Comparison of ENCODE assay signal across 17 cellular contexts in genomic region chr4:128311659-128312392, GRCh38. TPM values are rescaled to one million over a fixed set of nuclear protein-coding genes. Genes with fewer than 3 reads are reported as not detected.
DNase-seq lines count a peak whose midpoint lies in the region; ATAC-seq and TF ChIP-seq lines count a peak whose summit lies in the region.
"Had no signal": no experiment of that assay in that cellular context is flagged by ENCODE, and none has a peak within 500 bp of the region (broad histone marks: within the 10 kb centered on the region; RNA-seq: fewer than 3 reads in every experiment).

No MANE protein-coding gene starts in this region.

- in situ Hi-C loops in GM13977 (cut with MboI; ENCODE audit: low pct_unique_long_range_greater_than_20kb, low sequenced_read_pairs, unreplicated experiment): no loop called here

- no peak for DNase-seq in Karpas-422
- DNase-seq in esophagus squamous epithelium (lab: John Stamatoyannopoulos, UW): no peak
- no peak for DNase-seq in stimulated activated naive B cell treated with anti-CD40 and anti-IgM and Interleukin-4, amounts not matched to agents 10 μg/mL and 1 μg/mL and 100 μg/mL, for 72 hours
- DNase-seq in GM13977 (ENCODE audit: low spot score): no peak
- no peak for DNase-seq in chondrocyte (ENCODE audit: low spot score)
- no peak for DNase-seq in effector CD4-positive, alpha-beta T cell
- DNase-seq: activated CD8-positive, alpha-beta memory T cell treated with anti-CD3 and anti-CD28 coated beads, Interleukin-2, amount 50 U/mL, for 4 hours; activated effector memory CD4-positive, alpha-beta T cell treated with Interleukin-2 at 50 U/mL for 16 hours; CD8-positive, alpha-beta T cell; cortex of kidney; gastrocnemius medialis; natural killer cell; NCI-H1417; ovary had no signal

- H3K4me3 ChIP-seq in Karpas-422 (ENCODE audit: low read length): no peak overlapping the region
- H3K4me3 ChIP-seq in esophagus squamous epithelium: no peak overlapping the region
- H3K4me3 ChIP-seq: gastrocnemius medialis, ovary had no signal

- no peaks in the 10 kb centered on the region for H3K9me3 Mint-ChIP-seq in stimulated activated naive B cell treated with anti-CD40 and anti-IgM and Interleukin-4, amounts not matched to agents 10 μg/mL and 1 μg/mL and 100 μg/mL, for 72 hours
- H3K9me3 Mint-ChIP-seq in chondrocyte (ENCODE audit: low read depth): no peaks in the 10 kb centered on the region
- H3K9me3 Mint-ChIP-seq: brain; CD8-positive, alpha-beta T cell; natural killer cell; stimulated activated effector memory CD8-positive, alpha-beta T cell treated with anti-CD3 and anti-CD28 coated beads, Interleukin-12 subunit alpha, Interleukin-12 subunit beta, amount 100 ng/mL, for 72 hours had no signal

- H3K36me3 ChIP-seq in Karpas-422 (ENCODE audit: insufficient read depth, low read length) (no peaks in the 10 kb centered on the region), esophagus squamous epithelium (peaks cover 0 to 5% (median 0%) of the 10 kb centered on the region in 3 donors)
- H3K36me3 ChIP-seq: gastrocnemius medialis, ovary had no signal

- no peaks in the 10 kb centered on the region for H4K20me1 ChIP-seq in Karpas-422 (ENCODE audit: insufficient read depth, low read depth, low read length)

- ATAC-seq in stimulated activated naive B cell treated with anti-CD40 and anti-IgM and Interleukin-4, amounts not matched to agents 10 μg/mL and 1 μg/mL and 100 μg/mL, for 72 hours (replicated peaks): no peak
- ATAC-seq: CD8-positive, alpha-beta T cell; gastrocnemius medialis; natural killer cell; stimulated activated effector memory CD8-positive, alpha-beta T cell treated with anti-CD3 and anti-CD28 coated beads, Interleukin-12 subunit alpha, Interleukin-12 subunit beta, amount 100 ng/mL, for 72 hours had no signal

- H3K27me3 ChIP-seq in Karpas-422 (ENCODE audit: low read length) (no peaks in the 10 kb centered on the region), esophagus squamous epithelium (no peaks in the 10 kb centered on the region)
- H3K27me3 ChIP-seq: gastrocnemius medialis, ovary had no signal

- H3K27me3 Mint-ChIP-seq in stimulated activated naive B cell treated with anti-CD40 and anti-IgM and Interleukin-4, amounts not matched to agents 10 μg/mL and 1 μg/mL and 100 μg/mL, for 72 hours: no peaks in the 10 kb centered on the region
- no peaks in the 10 kb centered on the region for H3K27me3 Mint-ChIP-seq in chondrocyte (ENCODE audit: low read depth)

- no peak overlapping the region for H3K4me3 Mint-ChIP-seq in stimulated activated naive B cell treated with anti-CD40 and anti-IgM and Interleukin-4, amounts not matched to agents 10 μg/mL and 1 μg/mL and 100 μg/mL, for 72 hours
- H3K4me3 Mint-ChIP-seq in chondrocyte (ENCODE audit: unreplicated experiment): no peak overlapping the region
- H3K4me3 Mint-ChIP-seq: brain; CD8-positive, alpha-beta T cell; natural killer cell; stimulated activated effector memory CD8-positive, alpha-beta T cell treated with anti-CD3 and anti-CD28 coated beads, Interleukin-12 subunit alpha, Interleukin-12 subunit beta, amount 100 ng/mL, for 72 hours had no signal

- H3K4me1 Mint-ChIP-seq in stimulated activated naive B cell treated with anti-CD40 and anti-IgM and Interleukin-4, amounts not matched to agents 10 μg/mL and 1 μg/mL and 100 μg/mL, for 72 hours: peaks cover 0 to 3% of the 10 kb centered on the region in 2 donors
- H3K4me1 Mint-ChIP-seq in chondrocyte (ENCODE audit: low read depth): peaks cover 19% of the 10 kb centered on the region
- H3K4me1 Mint-ChIP-seq: natural killer cell; stimulated activated effector memory CD8-positive, alpha-beta T cell treated with anti-CD3 and anti-CD28 coated beads, Interleukin-12 subunit alpha, Interleukin-12 subunit beta, amount 100 ng/mL, for 72 hours had no signal

- WGBS in esophagus squamous epithelium, 2 donors: 40 to 46% methylated on average over 2 of the region's 2 CpGs

- no peak for TF ChIP-seq POLR2A in esophagus squamous epithelium (IDR thresholded peaks at IDR 0.05)

- H3K27ac Mint-ChIP-seq in stimulated activated naive B cell treated with anti-CD40 and anti-IgM and Interleukin-4, amounts not matched to agents 10 μg/mL and 1 μg/mL and 100 μg/mL, for 72 hours: peak overlapping the region; percentile 25
- no peak overlapping the region for H3K27ac Mint-ChIP-seq in chondrocyte (ENCODE audit: unreplicated experiment)
- H3K27ac Mint-ChIP-seq: brain; CD8-positive, alpha-beta T cell; natural killer cell; stimulated activated effector memory CD8-positive, alpha-beta T cell treated with anti-CD3 and anti-CD28 coated beads, Interleukin-12 subunit alpha, Interleukin-12 subunit beta, amount 100 ng/mL, for 72 hours had no signal

- no peaks in the 10 kb centered on the region for H3K79me2 ChIP-seq in Karpas-422 (ENCODE audit: low read length)

- H3K9me2 ChIP-seq in Karpas-422 (replicated peaks; ENCODE audit: insufficient read depth, low read length): no peaks in the 10 kb centered on the region

- H3K27ac ChIP-seq in Karpas-422 (ENCODE audit: low read length): no peak overlapping the region
- peak overlapping the region; percentile 82 for H3K27ac ChIP-seq in VCaP
- peak overlapping the region in 3 of 4 donors; percentile 72 to 81 (median 78) for H3K27ac ChIP-seq in esophagus squamous epithelium
- H3K27ac ChIP-seq: gastrocnemius medialis, ovary had no signal

- intact Hi-C loops in esophagus squamous epithelium (cut with DNase I): no loop called here

- peaks cover 14 to 40% of the 10 kb centered on the region in 2 donors for H3K36me3 Mint-ChIP-seq in stimulated activated naive B cell treated with anti-CD40 and anti-IgM and Interleukin-4, amounts not matched to agents 10 μg/mL and 1 μg/mL and 100 μg/mL, for 72 hours
- H3K36me3 Mint-ChIP-seq in chondrocyte (ENCODE audit: low read depth): peaks cover 13% of the 10 kb centered on the region
- H3K36me3 Mint-ChIP-seq: natural killer cell; stimulated activated effector memory CD8-positive, alpha-beta T cell treated with anti-CD3 and anti-CD28 coated beads, Interleukin-12 subunit alpha, Interleukin-12 subunit beta, amount 100 ng/mL, for 72 hours had no signal

- H3K9me3 ChIP-seq in Karpas-422 (ENCODE audit: low read length) (no peaks in the 10 kb centered on the region), esophagus squamous epithelium (no peaks in the 10 kb centered on the region)
- H3K9me3 ChIP-seq: gastrocnemius medialis, ovary had no signal

- peaks cover 14% of the 10 kb centered on the region for H3K4me1 ChIP-seq in Karpas-422 (ENCODE audit: low read length)
- peaks cover 0 to 49% (median 8%) of the 10 kb centered on the region in 3 donors for H3K4me1 ChIP-seq in esophagus squamous epithelium

- no peak for TF ChIP-seq CTCF in VCaP (conservative IDR thresholded peaks at IDR 0.05)
- TF ChIP-seq CTCF in esophagus squamous epithelium (IDR thresholded peaks at IDR 0.05): no peak
- TF ChIP-seq CTCF in GM13977 (IDR thresholded peaks at IDR 0.05; ENCODE audit: extremely low read depth, insufficient read depth, missing control alignments): no peak
- no peak for TF ChIP-seq CTCF in chondrocyte (IDR thresholded peaks at IDR 0.05)

- no peak overlapping the region for H3K9ac ChIP-seq in Karpas-422 (ENCODE audit: low read length)

- H3K4me2 ChIP-seq in Karpas-422 (ENCODE audit: low read depth, low read length, poor library complexity, severe bottlenecking): no peak overlapping the region

- peak overlapping the region; percentile 27 for H2AFZ ChIP-seq in Karpas-422 (ENCODE audit: low read length)

RNA-seq across cellular contexts. Expression of gene PGRMC2, which starts 24.2 kb away (rescaled TPM):
- total RNA-seq in Karpas-422 (2014; rRNA removed; shearing (Covaris generic); ENCODE audit: low replicate concordance): 23.2 and 29.9 TPM in 2 replicates
- 10 to 100 TPM; 13.6 to 39.3 (median 23.0) TPM for total RNA-seq in esophagus squamous epithelium
- total RNA-seq in chondrocyte: 136 to 138 TPM (median 136 TPM) in 3 replicates
